ENCODE assay signal across 25 cellular contexts in the genomic region with DNA sequence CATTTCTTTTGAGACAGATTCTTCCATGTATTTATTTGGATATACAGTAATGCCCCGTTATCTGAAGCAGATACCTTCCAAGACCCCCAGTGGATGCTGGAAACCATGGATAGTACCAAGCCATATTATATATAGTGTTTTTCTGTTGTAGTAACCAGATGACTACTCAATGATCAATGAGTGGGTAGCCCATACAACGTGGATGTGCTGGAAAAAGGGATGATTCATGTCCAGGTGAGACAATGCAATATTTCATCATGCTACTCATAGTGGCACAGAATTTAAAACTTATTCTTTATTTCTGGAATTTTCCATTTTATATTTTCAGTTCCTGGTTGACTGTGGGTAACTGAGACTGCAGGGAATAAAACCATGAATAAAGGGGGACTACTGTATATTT.
"Had no signal": no experiment of that assay in that cellular context is flagged by ENCODE, and none has a peak within 500 bp of the region (broad histone marks: within the 10 kb centered on the region; RNA-seq: fewer than 3 reads in every experiment).

No MANE protein-coding gene starts in this region.

- DNase-seq: activated B cell treated with CpG ODN at 0.5 μM for 24 hours; activated CD4-positive, alpha-beta memory T cell treated with anti-CD3 and anti-CD28 coated beads, Interleukin-2, amount 10 ng/mL, durations not matched to agents 7 days and 5 days; activated CD4-positive, alpha-beta T cell treated with anti-CD3 and anti-CD28 coated beads for 1 hour; activated CD4-positive, alpha-beta T cell treated with anti-CD3 and anti-CD28 coated beads, Interleukin-2, amount 50 U/mL, for 1 hour; activated gamma-delta T cell; activated naive CD4-positive, alpha-beta T cell treated with anti-CD3 and anti-CD28 coated beads for 36 hours; activated T-cell treated with anti-CD3 and anti-CD28 coated beads for 4 hours; activated T-cell treated with anti-CD3 and anti-CD28 coated beads, Interleukin-2, amount 50 U/mL, for 48 hours; brain microvascular endothelial cell; caudate nucleus; MG63; NCI-H1105; NCI-H1436; NCI-H1694 treated with DMSO at 0.1 percent for 48 hours; NCI-H2029 treated with DMSO at 0.1 percent for 48 hours; NCI-H345; NCI-H510A treated with DMSO at 0.1 percent for 48 hours; NCI-H69; NK-92 treated with Interleukin-12 subunit alpha and Interleukin-12 subunit beta, amount 100 ng/mL, for 24 hours; OCI-M1; Peyer's patch; SIG-M5; T-helper 2 cell; T1000 had no signal

- H3K4me3 ChIP-seq: MG63, Peyer's patch had no signal

- ATAC-seq: activated T-helper 17 cell treated with anti-CD3 and anti-CD28 coated beads, Interleukin-2, amount 50 U/mL, for 72 hours had no signal
